In the genomic region with DNA sequence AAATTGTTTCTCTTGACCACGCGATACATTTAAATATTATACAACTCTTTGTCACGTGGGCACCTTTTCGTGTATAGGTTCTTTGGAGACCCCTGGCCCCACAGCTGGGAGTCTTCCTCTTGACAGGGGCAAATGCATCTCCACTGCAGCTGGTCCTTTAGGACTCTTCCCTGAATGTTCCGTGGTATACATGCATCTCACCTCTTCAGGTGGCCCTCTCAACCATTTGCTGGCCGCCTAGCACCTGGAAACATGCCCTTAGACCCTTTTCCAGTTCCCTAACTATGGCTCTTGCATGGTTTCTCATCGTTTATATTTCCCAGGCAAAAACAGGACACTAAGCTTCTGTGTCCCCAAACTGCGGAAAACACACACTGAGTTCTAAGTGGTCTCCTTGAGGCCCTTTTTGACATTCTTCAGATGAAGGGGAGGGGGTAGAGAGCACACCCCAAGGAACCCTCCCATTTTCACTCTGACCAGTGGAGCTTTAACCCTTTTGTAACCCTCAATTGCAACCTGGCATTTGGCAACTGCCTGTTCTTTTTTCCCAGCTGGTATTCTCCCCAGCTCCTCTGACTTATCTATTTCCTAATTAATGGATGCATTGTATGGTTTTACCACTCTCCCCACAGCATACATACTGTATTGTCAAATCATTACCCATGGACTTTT, we compare ENCODE assay signal across 16 cellular contexts. TPM values are rescaled to one million over a fixed set of nuclear protein-coding genes. Genes with fewer than 3 reads are reported as not detected.
DNase-seq lines count a peak whose midpoint lies in the region; ATAC-seq and TF ChIP-seq lines count a peak whose summit lies in the region.
"Had no signal": no experiment of that assay in that cellular context is flagged by ENCODE, and none has a peak within 500 bp of the region (broad histone marks: within the 10 kb centered on the region; RNA-seq: fewer than 3 reads in every experiment).

No MANE protein-coding gene starts in this region.

- peak in 5 of 8 donors; percentile 12 to 38 (median 21) for ATAC-seq in heart right ventricle
- ATAC-seq in RWPE2 (ENCODE audit: low read depth) = 0 out of 3 replicates have a peak, but pooled peaks have one; percentile 2
- peak; percentile 5 for ATAC-seq in left colon
- peak; percentile 4 to 72 for ATAC-seq in upper lobe of left lung (ENCODE audit: low FRiP score in 2 of 2)
- no peak for ATAC-seq in GM18517 (IDR thresholded peaks at IDR 0.05; ENCODE audit: unreplicated experiment)

- H3K4me1 ChIP-seq in heart right ventricle (peaks cover 0 to 41% (median 26%) of the 10 kb centered on the region in 9 donors), right atrium auricular region (peaks cover 0 to 23% of the 10 kb centered on the region in 2 donors), RWPE2 (ENCODE audit: insufficient read depth, poor library complexity, severe bottlenecking) (no peaks in the 10 kb centered on the region), upper lobe of left lung (peaks cover 0 to 42% (median 5%) of the 10 kb centered on the region in 4 donors)
- H3K4me1 ChIP-seq: BLaER1 had no signal

- TF ChIP-seq EP300 in upper lobe of left lung (IDR thresholded peaks at IDR 0.05) = no peak

- H3K36me3 ChIP-seq in heart right ventricle = peaks cover 0 to 11% (median 0%) of the 10 kb centered on the region in 9 donors
- peaks cover 3% of the 10 kb centered on the region for H3K36me3 ChIP-seq in right atrium auricular region
- peaks cover 4% of the 10 kb centered on the region; the same call in 1 of the 2 replicates for H3K36me3 ChIP-seq in RWPE2 (ENCODE audit: low read depth)
- peaks cover 0 to 12% (median under 1%) of the 10 kb centered on the region in 4 donors for H3K36me3 ChIP-seq in upper lobe of left lung
- H3K36me3 ChIP-seq: ascending aorta had no signal

- 51 to 52% methylated on average over 8 of the region's 8 CpGs for WGBS in heart right ventricle, 2 donors
- WGBS in upper lobe of left lung, 2 donors = 46 to 56% methylated on average over 8 of the region's 8 CpGs

- DNase-seq in heart right ventricle = no peak
- no peak for DNase-seq in right atrium auricular region (ENCODE audit: low spot score)
- DNase-seq in RWPE2 (ENCODE audit: low spot score) = no peak
- DNase-seq in left colon = no peak
- DNase-seq in upper lobe of left lung = no peak
- DNase-seq in GM19238 (ENCODE audit: insufficient read length, low spot score) = no peak
- no peak for DNase-seq in DMS 273 (lab: John Stamatoyannopoulos, UW; ENCODE audit: unreplicated experiment)
- DNase-seq: activated CD8-positive, alpha-beta memory T cell treated with anti-CD3 and anti-CD28 coated beads, Interleukin-2, amount 50 U/mL, for 4 hours; effector CD4-positive, alpha-beta T cell; GOT3; NCI-H2029 treated with DMSO at 0.1 percent for 48 hours; SHP77; stimulated activated naive CD4-positive, alpha-beta T cell had no signal

- no peak overlapping the region for H3K4me3 ChIP-seq in heart right ventricle
- H3K4me3 ChIP-seq in right atrium auricular region = no peak overlapping the region
- no peak overlapping the region for H3K4me3 ChIP-seq in RWPE2 (ENCODE audit: severe bottlenecking)
- H3K4me3 ChIP-seq in upper lobe of left lung = no peak overlapping the region
- H3K4me3 ChIP-seq: ascending aorta, BLaER1 had no signal

- TF ChIP-seq CTCF in heart right ventricle (IDR thresholded peaks at IDR 0.05) = no peak
- TF ChIP-seq CTCF in right atrium auricular region (IDR thresholded peaks at IDR 0.05) = no peak
- no peak for TF ChIP-seq CTCF in RWPE2 (IDR thresholded peaks at IDR 0.05; ENCODE audit: poor library complexity, severe bottlenecking)
- no peak for TF ChIP-seq CTCF in upper lobe of left lung (IDR thresholded peaks at IDR 0.05)

- H3K27me3 ChIP-seq in heart right ventricle (no peaks in the 10 kb centered on the region), right atrium auricular region (no peaks in the 10 kb centered on the region), RWPE2 (ENCODE audit: insufficient read depth, poor library complexity, severe bottlenecking) (no peaks in the 10 kb centered on the region), upper lobe of left lung (no peaks in the 10 kb centered on the region)
- H3K27me3 ChIP-seq: ascending aorta, BLaER1 had no signal

- intact Hi-C loops in heart right ventricle (cut with DNase I) = loop anchor here in 1 of 10 donors (10.0 kb wide), 1 partner anchor 85 kb away; no protein-coding TSS in a partner anchor
- intact Hi-C loops in left colon (cut with DNase I, micrococcal nuclease) = no loop called here

- no peak for TF ChIP-seq POLR2A in upper lobe of left lung (IDR thresholded peaks at IDR 0.05)

- H3K27ac ChIP-seq in heart right ventricle = peak overlapping the region in 1 of 10 donors; percentile 20
- H3K27ac ChIP-seq in right atrium auricular region = no peak overlapping the region
- no peak overlapping the region for H3K27ac ChIP-seq in RWPE2 (ENCODE audit: poor library complexity, severe bottlenecking)
- no peak overlapping the region for H3K27ac ChIP-seq in upper lobe of left lung
- H3K27ac ChIP-seq: ascending aorta, BLaER1 had no signal

- H3K9me3 ChIP-seq in heart right ventricle (no peaks in the 10 kb centered on the region), right atrium auricular region (no peaks in the 10 kb centered on the region), RWPE2 (ENCODE audit: severe bottlenecking) (no peaks in the 10 kb centered on the region), upper lobe of left lung (no peaks in the 10 kb centered on the region)
- H3K9me3 ChIP-seq: ascending aorta had no signal

RNA-seq across cellular contexts. Expression of a gene that starts 20.6 kb away (rescaled TPM):
- total RNA-seq in heart right ventricle (100 to 1,000 TPM; 364 to 445 (median 398) TPM), right atrium auricular region (100 to 1,000 TPM; 124 to 160 TPM), left colon (100 to 1,000 TPM; 295 to 453 TPM), upper lobe of left lung (100 to 1,000 TPM; 192 to 416 (median 314) TPM)
- polyA plus RNA-seq in heart right ventricle = 100 to 1,000 TPM; 554 to 667 TPM

RNA-seq across cellular contexts. Expression of a gene that starts 21.6 kb away (rescaled TPM):
- 10 to 100 TPM; 49.0 to 72.6 (median 58.6) TPM for total RNA-seq in heart right ventricle
- 10 to 100 TPM; 55.0 to 60.6 TPM for polyA plus RNA-seq in heart right ventricle
- 10 to 100 TPM; 37.9 to 43.3 TPM for total RNA-seq in right atrium auricular region
- total RNA-seq in left colon = 10 to 100 TPM; 73.3 to 81.3 TPM
- 100 to 1,000 TPM in 2 of 6 donors, 10 to 100 TPM in 4; 59.0 to 116 (median 89.8) TPM for total RNA-seq in upper lobe of left lung

RNA-seq across cellular contexts. Expression of a gene that starts 28.0 kb away (rescaled TPM):
- total RNA-seq in heart right ventricle = 1 to 10 TPM in 5 of 10 donors, under 1 TPM in 5; 0.32 to 4.1 (median 1.1) TPM
- polyA plus RNA-seq in heart right ventricle = 1 to 10 TPM in 1 of 2 donors, under 1 TPM in 1; 0.80 to 2.1 TPM
- total RNA-seq in right atrium auricular region = 1 to 10 TPM in 1 of 2 donors, under 1 TPM in 1; 0.63 to 1.8 TPM
- total RNA-seq in left colon = 10 to 100 TPM in 1 of 2 donors, 1 to 10 TPM in 1; 8.8 to 13.4 TPM
- 10 to 100 TPM in 1 of 6 donors, 1 to 10 TPM in 5; 5.5 to 13.8 (median 7.0) TPM for total RNA-seq in upper lobe of left lung
